Comparison of ENCODE assay signal across 10 cellular contexts in the genomic region with DNA sequence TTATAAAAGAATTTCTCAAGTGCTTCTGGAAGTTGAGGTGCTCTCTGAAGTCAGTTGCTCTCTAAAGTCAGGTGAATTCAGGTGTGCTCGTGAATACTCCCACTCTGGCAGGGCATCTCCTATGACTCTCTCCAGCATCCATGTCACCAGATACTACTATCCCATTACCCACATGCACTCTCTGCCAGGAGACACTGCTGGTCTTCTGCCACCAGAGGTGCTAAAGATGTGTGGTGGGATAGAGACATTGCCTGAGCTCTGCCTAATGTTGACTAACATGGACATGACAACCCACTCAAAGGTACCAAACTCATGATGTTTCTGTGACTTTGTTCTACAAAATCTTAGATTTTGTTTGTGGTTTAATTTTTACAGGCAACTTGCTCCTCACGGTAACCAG.
A peak's percentile ranks its signal among the peaks of the same experiment; 100 is the strongest.
DNase-seq lines count a peak whose midpoint lies in the region; ATAC-seq and TF ChIP-seq lines count a peak whose summit lies in the region.
"Had no signal": no experiment of that assay in that cellular context is flagged by ENCODE, and none has a peak within 500 bp of the region (broad histone marks: within the 10 kb centered on the region; RNA-seq: fewer than 3 reads in every experiment).

No MANE protein-coding gene starts in this region.

- no peak overlapping the region for H3K27ac ChIP-seq in HCT116 (ENCODE audit: low read depth, low read length)
- no peak overlapping the region for H3K27ac ChIP-seq in RWPE1
- H3K27ac ChIP-seq in colonic mucosa, result no peak overlapping the region
- no peak overlapping the region for H3K27ac ChIP-seq in right cardiac atrium (ENCODE audit: low read length)
- H3K27ac ChIP-seq: dorsolateral prefrontal cortex, tibial artery had no signal

- POLR2A ChIA-PET in HCT116 (lab: Charles Lee), result no interaction called here
- POLR2A ChIA-PET in RWPE1 (lab: Yijun Ruan, JAX; ENCODE audit: low non-redundant PET), result no interaction called here

- DNase-seq in NCI-H146 (lab: John Stamatoyannopoulos, UW), result peak; percentile 0
- DNase-seq in NCI-H146 treated with DMSO at 0.1 percent for 48 hours (lab: John Stamatoyannopoulos, UW; ENCODE audit: unreplicated experiment), result no peak
- DNase-seq in HCT116 (ENCODE audit: low read depth, low spot score), result peak; percentile 18
- DNase-seq in RWPE1 (ENCODE audit: low spot score), result peak; percentile 3
- DNase-seq in myocyte (ENCODE audit: low read depth), result peak; percentile 4
- DNase-seq in colonic mucosa, result no peak
- no peak for DNase-seq in NCI-H446 treated with DMSO at 0.1 percent for 48 hours (lab: John Stamatoyannopoulos, UW)
- DNase-seq in right cardiac atrium, result no peak
- DNase-seq: dorsolateral prefrontal cortex, tibial artery had no signal

- no peaks in the 10 kb centered on the region for H3K79me2 ChIP-seq in HCT116 (ENCODE audit: insufficient read depth, low read length)

- CTCF ChIA-PET in HCT116 (lab: Charles Lee), result no interaction called here
- CTCF ChIA-PET in RWPE1 (lab: Yijun Ruan, JAX), result interaction anchor here (0.6 kb wide), 3 partner anchors 35 to 223 kb away, joined by 3 to 4 read pairs (median 3); no protein-coding TSS in a partner anchor

- no peaks in the 10 kb centered on the region for H4K20me1 ChIP-seq in HCT116 (ENCODE audit: insufficient read depth)

- no TSS peak for BruUV-seq in HCT116 (replicated peaks; lab: Mats Ljungman, UMichigan)

- H3K9me3 ChIP-seq in HCT116 (ENCODE audit: control insufficient read depth in 1 of 2, insufficient read depth in 1 of 2, low read depth in 1 of 2, low read length in 2 of 2) (no peaks in the 10 kb centered on the region), colonic mucosa (no peaks in the 10 kb centered on the region), right cardiac atrium (ENCODE audit: control insufficient read depth, low read length) (no peaks in the 10 kb centered on the region)
- H3K9me3 ChIP-seq: tibial artery had no signal

- 80% methylated on average over 2 of the region's 2 CpGs for WGBS in right cardiac atrium

- TF ChIP-seq RAD21 in HCT116 (IDR thresholded peaks at IDR 0.05; ENCODE audit: low read depth), result no peak

- RAD21 ChIA-PET in HCT116 (lab: Charles Lee; ENCODE audit: low non-redundant PET in 1 of 2, low total read pairs in 2 of 2, uncharacterized antibody in 2 of 2, unreplicated experiment in 2 of 2), result no interaction called here

- no peak for TF ChIP-seq POLR2A in HCT116 (IDR thresholded peaks at IDR 0.05; ENCODE audit: borderline replicate concordance, extremely low read depth, insufficient read depth, insufficient read length)

- ATAC-seq in HCT116 (peak; percentile 99), right cardiac atrium (no peak)

- H3K4me1 ChIP-seq in HCT116 (ENCODE audit: control insufficient read depth in 1 of 2, insufficient read depth in 2 of 2, low read length in 2 of 2) (no peaks in the 10 kb centered on the region), colonic mucosa (no peaks in the 10 kb centered on the region), right cardiac atrium (ENCODE audit: control insufficient read depth, insufficient read depth, low read length) (no peaks in the 10 kb centered on the region)
- H3K4me1 ChIP-seq: tibial artery had no signal

- H3K27me3 ChIP-seq in HCT116 (ENCODE audit: insufficient read depth, low read length) (no peaks in the 10 kb centered on the region), colonic mucosa (no peaks in the 10 kb centered on the region), right cardiac atrium (ENCODE audit: control insufficient read depth, insufficient read depth) (no peaks in the 10 kb centered on the region)

- TF ChIP-seq CTCF in HCT116 (IDR thresholded peaks at IDR 0.05 in 2 of 3, conservative IDR thresholded peaks at IDR 0.05 in 1 of 3; ENCODE audit: borderline replicate concordance in 1 of 3, insufficient read depth in 1 of 3, low read depth in 2 of 3, low read length in 2 of 3), result peak in 2 of 3 experiments; percentile 54 to 60; a peak in 3 of 6 replicates
- TF ChIP-seq CTCF in RWPE1 (conservative IDR thresholded peaks at IDR 0.05; ENCODE audit: low read depth), result no peak
- TF ChIP-seq CTCF in colonic mucosa (IDR thresholded peaks at IDR 0.05), result no peak

- no peak overlapping the region for H3K4me3 ChIP-seq in HCT116 (replicated peaks in 1 of 2; ENCODE audit: low read depth in 1 of 2, low read length in 2 of 2)
- no peak overlapping the region for H3K4me3 ChIP-seq in colonic mucosa
- no peak overlapping the region for H3K4me3 ChIP-seq in right cardiac atrium (ENCODE audit: low read length)
- H3K4me3 ChIP-seq: dorsolateral prefrontal cortex, tibial artery had no signal

- no peaks in the 10 kb centered on the region for H3K9me2 ChIP-seq in HCT116 (ENCODE audit: insufficient read depth)

- no peak overlapping the region for H3K4me2 ChIP-seq in HCT116 (ENCODE audit: low read length)

- peak overlapping the region; percentile 4 for H2AFZ ChIP-seq in HCT116 (ENCODE audit: low read depth, low read length, poor library complexity, severe bottlenecking)

- no peaks in the 10 kb centered on the region for H3K36me3 ChIP-seq in HCT116 (ENCODE audit: control insufficient read depth in 1 of 2, insufficient read depth in 2 of 2, low read length in 2 of 2)
- H3K36me3 ChIP-seq in colonic mucosa, result no peaks in the 10 kb centered on the region
- H3K36me3 ChIP-seq: tibial artery had no signal

- H3K9ac ChIP-seq in HCT116 (ENCODE audit: low read length) (no peak overlapping the region), colonic mucosa (ENCODE audit: low read depth in 2 of 2, low read length in 2 of 2) (no peak overlapping the region)

- intact Hi-C loops in HCT116 (cut with micrococcal nuclease), result no loop called here
- intact Hi-C loops in colonic mucosa (cut with DNase I), result no loop called here
- intact Hi-C loops in right cardiac atrium (cut with DNase I), result no loop called here

TF ChIP-seq in HCT116, 20 proteins besides CTCF, POLR2A, EP300 and RAD21:
- TF ChIP-seq EGR1 (IDR thresholded peaks at IDR 0.05; ENCODE audit: low read depth) (no peak), CBX3 (IDR thresholded peaks at IDR 0.05; ENCODE audit: low read depth) (0 out of 2 replicates have a peak, but pooled peaks have one; percentile 15)
TF ChIP-seq in HCT116: peak in this region for 1.

Comparison
In these comparisons a context has a peak if more than half of its experiments do, and no peak if none do; other contexts are left out.
1. DNase-seq: peak in NCI-H146 (single experiment), HCT116 (single experiment), RWPE1 (single experiment) and myocyte (single experiment); none in NCI-H146 treated with DMSO at 0.1 percent for 48 hours (single experiment), colonic mucosa (single experiment), NCI-H446 treated with DMSO at 0.1 percent for 48 hours (single experiment) and right cardiac atrium (0 of 3).
2. CTCF ChIP-seq: peak in HCT116 (2 of 3); none in RWPE1 (single experiment) and colonic mucosa (single experiment).